ENCODE assay signal across 8 cellular contexts in the genomic region with DNA sequence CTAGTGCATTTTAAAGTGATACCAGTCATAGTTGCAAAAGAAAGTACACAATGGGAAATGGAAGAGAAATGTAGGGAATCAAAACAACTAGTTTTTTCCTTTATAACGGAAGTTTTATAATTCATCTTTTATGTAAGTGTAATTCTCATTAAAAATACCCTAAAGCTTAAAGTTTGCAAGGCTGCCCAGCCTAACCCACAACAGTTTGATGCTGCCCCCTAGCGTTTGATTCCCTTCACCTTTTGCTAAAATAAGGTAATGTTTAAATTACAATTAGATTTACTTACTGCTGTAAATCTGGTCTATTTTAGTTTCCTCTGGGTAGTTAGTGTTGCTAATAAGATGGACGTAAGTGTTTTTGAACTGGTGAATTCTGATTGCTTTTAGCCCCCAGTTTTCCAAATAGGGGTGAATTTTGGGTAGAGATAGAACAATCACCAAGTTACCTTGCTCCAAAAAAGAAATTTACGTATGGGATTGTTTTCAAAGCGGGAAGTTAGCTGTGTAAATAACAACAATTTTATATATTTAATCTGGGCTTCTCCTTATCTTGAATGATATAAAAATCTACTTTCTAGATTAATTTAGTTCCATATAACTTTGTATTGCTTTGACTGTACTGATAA. TPM values are rescaled to one million over a fixed set of nuclear protein-coding genes. Genes with fewer than 3 reads are reported as not detected.
DNase-seq lines count a peak whose midpoint lies in the region; ATAC-seq, FAIRE-seq and TF ChIP-seq lines count a peak whose summit lies in the region.

No MANE protein-coding gene starts in this region.

- H3K27ac ChIP-seq in IMR-90 (ENCODE audit: insufficient read depth, low read length) = no peak overlapping the region

- peaks cover 7% of the 10 kb centered on the region for H3K4me1 ChIP-seq in IMR-90 (ENCODE audit: control insufficient read depth, insufficient read depth, low read length)

- no TSS peak for BruUV-seq in IMR-90 (replicated peaks; lab: Mats Ljungman, UMichigan)

- peak overlapping the region; percentile 100; the same call in 1 of the 2 replicates for H3K9ac ChIP-seq in IMR-90 (ENCODE audit: low read depth, low read length)

- no peak overlapping the region for H3K4ac ChIP-seq in IMR-90 (ENCODE audit: low read depth, low read length)

- H2BK15ac ChIP-seq in IMR-90 (ENCODE audit: low read depth, low read length) = no peak overlapping the region

- no peak overlapping the region for H4K5ac ChIP-seq in IMR-90 (ENCODE audit: low read depth, low read length)

- H3K9me1 ChIP-seq in IMR-90 (ENCODE audit: insufficient read depth, low read length) = peaks cover 9% of the 10 kb centered on the region

- TF ChIP-seq CTCF in IMR-90 (conservative IDR thresholded peaks at IDR 0.05; ENCODE audit: low read depth, low read length) = peak; percentile 91

- H3K14ac ChIP-seq in IMR-90 (replicated peaks; ENCODE audit: low read depth, low read length) = no peak overlapping the region

- peaks cover 10 to 31% of the 10 kb centered on the region in 2 experiments for H3K79me1 ChIP-seq in IMR-90 (ENCODE audit: low read depth in 1 of 2, low read length in 2 of 2)

- peak overlapping the region; percentile 99 for H2BK5ac ChIP-seq in IMR-90 (ENCODE audit: low read depth, low read length, poor library complexity, severe bottlenecking)

- no peak overlapping the region for H2AFZ ChIP-seq in IMR-90 (replicated peaks; ENCODE audit: low read length, poor library complexity)

- H2AK5ac ChIP-seq in IMR-90 (ENCODE audit: low read depth, low read length) = no peak overlapping the region

- H2AK9ac ChIP-seq in IMR-90 (replicated peaks; ENCODE audit: low read depth, low read length, poor library complexity) = no peak overlapping the region

- H3K56ac ChIP-seq in IMR-90 (ENCODE audit: extremely low read depth, insufficient read depth, low read length) = no peak overlapping the region

- no peak overlapping the region for H3K18ac ChIP-seq in IMR-90 (ENCODE audit: low read depth, low read length)

- no peaks in the 10 kb centered on the region for H3K27me3 ChIP-seq in IMR-90 (ENCODE audit: control insufficient read depth, insufficient read depth, low read length)

- no CpG with 5 or more reads among the region's 5 CpGs for WGBS in IMR-90 (ENCODE audit: extremely low coverage in 2 of 2, insufficient read length in 1 of 2), 2 experiments

- POLR2A ChIA-PET in IMR-90 (lab: Charles Lee; ENCODE audit: unreplicated experiment) = interaction anchor here (0.5 to 1.0 kb wide), 4 partner anchors 99 to 897 kb away, joined by 3 to 6 read pairs (median 4); no protein-coding TSS in a partner anchor

- H4K20me1 ChIP-seq in IMR-90 (ENCODE audit: insufficient read depth, low read length) = peaks cover 12% of the 10 kb centered on the region; the same call in 1 of the 2 replicates

- TF ChIP-seq POLR2A in IMR-90 (IDR thresholded peaks at IDR 0.05; ENCODE audit: low read depth, low read length) = no peak

- H4K91ac ChIP-seq in IMR-90 (ENCODE audit: insufficient read depth, low read depth, low read length) = no peak overlapping the region

- no peak overlapping the region for H2BK20ac ChIP-seq in IMR-90 (ENCODE audit: low read depth, low read length)

- H3K9me3 ChIP-seq in IMR-90 (ENCODE audit: control insufficient read depth, insufficient read depth, low read length) = no peaks in the 10 kb centered on the region

- CTCF ChIA-PET in IMR-90 (lab: Yijun Ruan, JAX) = interaction anchor here (0.6 to 1.6 kb wide), 16 partner anchors 9 to 341 kb away, joined by 3 to 9 read pairs (median 4); no protein-coding TSS in a partner anchor

- peak overlapping the region in 1 of 2 experiments; percentile 26; a peak in 1 of 4 replicates for H4K8ac ChIP-seq in IMR-90 (ENCODE audit: low read depth in 2 of 2, low read length in 2 of 2)

- peak overlapping the region; percentile 96; the same call in 1 of the 2 replicates for H3K4me3 ChIP-seq in IMR-90 (ENCODE audit: insufficient read depth, low read depth, low read length)

- no peak overlapping the region for H2BK120ac ChIP-seq in IMR-90 (ENCODE audit: low read depth, low read length)

- peak; percentile 90 for TF ChIP-seq RAD21 in IMR-90 (IDR thresholded peaks at IDR 0.05; ENCODE audit: low read length)

- no peaks in the 10 kb centered on the region for H3K36me3 ChIP-seq in IMR-90 (ENCODE audit: control insufficient read depth, insufficient read depth, low read length)

- peak overlapping the region; percentile 72 for H3K4me2 ChIP-seq in IMR-90 (ENCODE audit: low read depth, low read length)

- in situ Hi-C loops in IMR-90 (cut with MboI; ENCODE audit: low sequenced_read_pairs) = loop anchor here (25.0 kb wide), 2 partner anchors 348 to 677 kb away; no protein-coding TSS in a partner anchor

- ATAC-seq in IMR-90 (ENCODE audit: low read depth) (no peak), HG03460 (IDR thresholded peaks at IDR 0.05; ENCODE audit: unreplicated experiment) (no peak)

- intact Hi-C loops in IMR-90 (cut with micrococcal nuclease) (loop anchor here (1.0 to 2.0 kb wide), 2 partner anchors 256 to 341 kb away; no protein-coding TSS in a partner anchor), posterior vena cava (cut with DNase I) (no loop called here)

- DNase-seq in DMS 273 treated with DMSO at 0.1 percent for 48 hours (lab: John Stamatoyannopoulos, UW) (peak; percentile 20), IMR-90 (peak; percentile 82), RPMI8226 (peak; percentile 82), frontal cortex (ENCODE audit: low spot score in 2 of 2) (peak; percentile 16 to 23), pulmonary artery endothelial cell (ENCODE audit: low read depth, low spot score) (peak; percentile 41), posterior vena cava (ENCODE audit: low spot score) (no peak)
- peak; percentile 89 for DNase-seq in activated effector memory CD4-positive, alpha-beta T cell treated with anti-CD3 and anti-CD28 coated beads, Interleukin-2, amount 50 U/mL, for 16 hours

- no peak overlapping the region for H3K23ac ChIP-seq in IMR-90 (ENCODE audit: low read depth, low read length)

- FAIRE-seq in frontal cortex (lab: Jason Lieb, UNC) = peak; percentile 92

- dilution Hi-C loops in IMR-90 (cut with HindIII; ENCODE audit: low sequenced_read_pairs, unreplicated experiment) = no loop called here

TF ChIP-seq in IMR-90, 13 proteins besides CTCF, POLR2A, EP300 and RAD21:
- peak; percentile 89 for TF ChIP-seq SMC3 (IDR thresholded peaks at IDR 0.05; ENCODE audit: low read depth, low read length)
- no peak for TF ChIP-seq MAFK (IDR thresholded peaks at IDR 0.05; ENCODE audit: low read depth, low read length)

RNA-seq across cellular contexts. Expression of a gene that starts 3.4 kb away (rescaled TPM):
- total RNA-seq in IMR-90 (2012; rRNA removed) = 64.7 and 92.8 TPM in 2 replicates
- polyA plus RNA-seq in IMR-90 (2012; rRNA removed) = 12.6 and 17.6 TPM in 2 replicates
- polyA plus RNA-seq in IMR-90 (2012; cell fraction: cytosol; rRNA removed) = 2.4 and 3.2 TPM in 2 replicates
- polyA plus RNA-seq in IMR-90 (2012; cell fraction: nucleus; rRNA removed; ENCODE audit: low replicate concordance) = 10.2 and 75.9 TPM in 2 replicates
- 172 TPM for total RNA-seq in frontal cortex
- total RNA-seq in pulmonary artery endothelial cell = 39.3 and 42.8 TPM in 2 replicates
- 10 to 100 TPM; 23.5 to 23.6 TPM for total RNA-seq in posterior vena cava
